ENCODE assay signal across 8 cellular contexts in the genomic region with DNA sequence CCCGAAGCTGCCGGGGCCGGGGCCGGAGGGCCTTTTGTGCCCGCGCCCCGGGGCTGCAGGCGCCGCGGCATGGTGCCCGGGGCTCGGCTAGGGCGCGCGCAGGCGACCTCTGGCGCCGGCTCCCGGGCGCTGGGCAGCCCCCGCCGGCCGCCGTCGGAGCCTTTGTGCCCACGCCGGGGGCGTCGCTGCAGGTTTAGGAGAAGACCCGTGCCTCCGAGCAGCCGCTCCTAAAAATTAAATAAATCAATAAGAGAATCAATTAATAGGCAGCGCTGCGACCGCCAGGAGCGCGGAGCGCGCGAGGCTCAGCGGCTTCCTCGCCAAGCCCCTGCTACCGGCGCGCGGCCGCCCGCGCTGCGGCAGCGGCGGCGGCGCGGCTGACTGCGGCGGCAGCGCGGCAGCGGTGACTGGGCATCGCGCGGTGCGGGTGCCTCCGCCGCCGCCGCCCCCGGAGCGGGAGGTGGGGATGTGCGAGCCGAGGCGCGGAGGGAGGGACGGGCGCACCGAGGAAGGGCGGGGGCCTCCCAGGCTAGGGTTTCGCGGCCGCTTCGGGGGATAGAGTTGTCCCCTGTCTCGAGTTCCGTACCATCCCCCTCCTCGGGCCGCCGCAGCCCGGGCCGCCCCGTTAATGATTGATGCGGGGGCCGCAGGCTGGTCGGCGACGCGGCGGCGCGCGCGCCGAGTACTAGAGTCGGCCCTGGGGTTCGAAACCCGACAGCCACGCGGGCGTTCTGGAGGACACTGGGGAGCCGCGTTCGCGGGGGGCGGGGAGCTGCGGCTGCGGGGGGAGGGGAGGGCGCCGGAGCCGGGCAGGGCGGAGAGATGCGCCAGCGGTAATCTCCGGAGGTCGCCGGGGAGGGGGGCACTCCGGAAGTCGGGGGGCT. TPM values are rescaled to one million over a fixed set of nuclear protein-coding genes. Genes with fewer than 3 reads are reported as not detected.
DNase-seq lines count a peak whose midpoint lies in the region; ATAC-seq and TF ChIP-seq lines count a peak whose summit lies in the region.

A gene with protein sequence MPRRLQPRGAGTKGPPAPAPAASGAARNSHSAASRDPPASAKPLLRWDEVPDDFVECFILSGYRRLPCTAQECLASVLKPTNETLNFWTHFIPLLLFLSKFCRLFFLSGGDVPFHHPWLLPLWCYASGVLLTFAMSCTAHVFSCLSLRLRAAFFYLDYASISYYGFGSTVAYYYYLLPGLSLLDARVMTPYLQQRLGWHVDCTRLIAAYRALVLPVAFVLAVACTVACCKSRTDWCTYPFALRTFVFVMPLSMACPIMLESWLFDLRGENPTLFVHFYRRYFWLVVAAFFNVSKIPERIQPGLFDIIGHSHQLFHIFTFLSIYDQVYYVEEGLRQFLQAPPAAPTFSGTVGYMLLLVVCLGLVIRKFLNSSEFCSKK (minus strand): TSS at position 409 of the 884 bp plus-strand sequence. CDS start 338 bp downstream, at position 71.

- peak within 1 kb of the TSS; percentile 84 for H3K27ac ChIP-seq in WERI-Rb-1

- peak within 1 kb of the TSS; percentile 73 for H3K4me3 ChIP-seq in WERI-Rb-1 (ENCODE audit: low read depth, low read length)
- H3K4me3 ChIP-seq in fibroblast of the aortic adventitia (ENCODE audit: low read depth, low read length): peak within 1 kb of the TSS; percentile 73

- peak; percentile 44 for ATAC-seq in HG02885 (IDR thresholded peaks at IDR 0.05; ENCODE audit: poor library complexity, unreplicated experiment)
- ATAC-seq in omental fat pad (ENCODE audit: low FRiP score): peak; percentile 60

- peak; percentile 48 to 64 for DNase-seq in NCI-H2081 (lab: John Stamatoyannopoulos, UW)
- no peak for DNase-seq in NCI-H2081 treated with DMSO at 0.1 percent for 48 hours (lab: John Stamatoyannopoulos, UW)
- DNase-seq in WERI-Rb-1: peak; percentile 67
- DNase-seq in fibroblast of the aortic adventitia (ENCODE audit: low read depth): peak; percentile 6
- no peak for DNase-seq in omental fat pad (ENCODE audit: low spot score)
- no peak for DNase-seq in stimulated activated CD8-positive, alpha-beta memory T cell treated with anti-CD3 and anti-CD28 coated beads, Interleukin-4, amount 100 ng/mL, for 48 hours
- no peak for DNase-seq in HCEC 1CT

- TF ChIP-seq CTCF in WERI-Rb-1 (IDR thresholded peaks at IDR 0.05; ENCODE audit: low read depth, low read length): no peak
- no peak for TF ChIP-seq CTCF in fibroblast of the aortic adventitia (IDR thresholded peaks at IDR 0.05; ENCODE audit: insufficient read depth, low read length)
- no peak for TF ChIP-seq CTCF in omental fat pad (IDR thresholded peaks at IDR 0.05)

- no peaks in the 10 kb centered on the region for H3K27me3 ChIP-seq in WERI-Rb-1 (ENCODE audit: insufficient read depth, low read depth, severe bottlenecking)

- H3K36me3 ChIP-seq in WERI-Rb-1: no peaks in the 10 kb centered on the region; the same call in 1 of the 2 replicates

- H3K9me3 ChIP-seq in WERI-Rb-1 (ENCODE audit: severe bottlenecking): peaks cover 5% of the 10 kb centered on the region

RNA-seq across cellular contexts. Expression of the gene that starts here (rescaled TPM):
- total RNA-seq in fibroblast of the aortic adventitia (ENCODE audit: low replicate concordance) (0.09 TPM in 1 of 2 replicates, not detected in the other), omental fat pad (1 to 10 TPM in 1 of 4 donors, under 1 TPM in 1, not detected in 2; 0.93 to 1.8 TPM)

Comparison
In these comparisons a context has a peak if more than half of its experiments do, and no peak if none do; other contexts are left out.
1. DNase-seq: peak in NCI-H2081 (2 of 2) and WERI-Rb-1 (single experiment); none in NCI-H2081 treated with DMSO at 0.1 percent for 48 hours (single experiment), omental fat pad (single experiment), stimulated activated CD8-positive, alpha-beta memory T cell treated with anti-CD3 and anti-CD28 coated beads, Interleukin-4, amount 100 ng/mL, for 48 hours (single experiment) and HCEC 1CT (single experiment).
2. Peak in DNase-seq and H3K4me3 ChIP-seq in fibroblast of the aortic adventitia; RNA of the gene not detected or under 1 TPM.